ENCODE assay signal across 1 cellular context in genomic region chr1:7784492-7785071, GRCh38.
A peak's percentile ranks its signal among the peaks of the same experiment; 100 is the strongest.
TF ChIP-seq lines count a peak whose summit lies in the region.

No MANE protein-coding gene starts in this region.

TF ChIP-seq in K562, 482 proteins besides CTCF, POLR2A, EP300 and RAD21 (continued from another document and continues in another):
- TF ChIP-seq, protein P1, sequence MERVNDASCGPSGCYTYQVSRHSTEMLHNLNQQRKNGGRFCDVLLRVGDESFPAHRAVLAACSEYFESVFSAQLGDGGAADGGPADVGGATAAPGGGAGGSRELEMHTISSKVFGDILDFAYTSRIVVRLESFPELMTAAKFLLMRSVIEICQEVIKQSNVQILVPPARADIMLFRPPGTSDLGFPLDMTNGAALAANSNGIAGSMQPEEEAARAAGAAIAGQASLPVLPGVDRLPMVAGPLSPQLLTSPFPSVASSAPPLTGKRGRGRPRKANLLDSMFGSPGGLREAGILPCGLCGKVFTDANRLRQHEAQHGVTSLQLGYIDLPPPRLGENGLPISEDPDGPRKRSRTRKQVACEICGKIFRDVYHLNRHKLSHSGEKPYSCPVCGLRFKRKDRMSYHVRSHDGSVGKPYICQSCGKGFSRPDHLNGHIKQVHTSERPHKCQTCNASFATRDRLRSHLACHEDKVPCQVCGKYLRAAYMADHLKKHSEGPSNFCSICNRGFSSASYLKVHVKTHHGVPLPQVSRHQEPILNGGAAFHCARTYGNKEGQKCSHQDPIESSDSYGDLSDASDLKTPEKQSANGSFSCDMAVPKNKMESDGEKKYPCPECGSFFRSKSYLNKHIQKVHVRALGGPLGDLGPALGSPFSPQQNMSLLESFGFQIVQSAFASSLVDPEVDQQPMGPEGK (CRISPR knock-in tag; IDR thresholded peaks at IDR 0.05; ENCODE audit: borderline replicate concordance) = 0 out of 2 replicates have a peak, but pooled peaks have one; percentile 23
- TF ChIP-seq ZBED1 (IDR thresholded peaks at IDR 0.05) (no peak), ZNF785 (CRISPR knock-in tag; IDR thresholded peaks at IDR 0.05) (no peak), ZNF707 (CRISPR knock-in tag; conservative IDR thresholded peaks at IDR 0.05) (no peak), GTF2B (IDR thresholded peaks at IDR 0.05; ENCODE audit: extremely low read depth, insufficient read length) (no peak), ZBTB17 (CRISPR knock-in tag; IDR thresholded peaks at IDR 0.05) (no peak), ZKSCAN8 (CRISPR knock-in tag; IDR thresholded peaks at IDR 0.05) (no peak), ZNF174 (CRISPR knock-in tag; IDR thresholded peaks at IDR 0.05) (no peak), GTF2E2 (tag; IDR thresholded peaks at IDR 0.05) (no peak), BRCA1 (IDR thresholded peaks at IDR 0.05) (no peak), BRCA1 (CRISPR knock-in tag; IDR thresholded peaks at IDR 0.05) (no peak), ZNF592 (IDR thresholded peaks at IDR 0.05) (0 out of 2 replicates have a peak, but pooled peaks have one; percentile 9), HNRNPL (IDR thresholded peaks at IDR 0.05; ENCODE audit: low read depth, low read length) (no peak), IFI16 (CRISPR knock-in tag; IDR thresholded peaks at IDR 0.05) (no peak), FIP1L1 (IDR thresholded peaks at IDR 0.05; ENCODE audit: low read depth, low read length, poor library complexity, severe bottlenecking) (peak; percentile 40), PCBP2 (IDR thresholded peaks at IDR 0.05; ENCODE audit: low read depth, low read length, poor library complexity, severe bottlenecking) (no peak), NBN (IDR thresholded peaks at IDR 0.05; ENCODE audit: low read depth) (no peak), E4F1 (CRISPR knock-in tag; IDR thresholded peaks at IDR 0.05; ENCODE audit: borderline replicate concordance) (no peak), HOXB6 (CRISPR knock-in tag; IDR thresholded peaks at IDR 0.05; ENCODE audit: borderline replicate concordance) (no peak), HBP1 (CRISPR knock-in tag; IDR thresholded peaks at IDR 0.05) (no peak), BMI1 (IDR thresholded peaks at IDR 0.05; ENCODE audit: low read length) (no peak), CBX3 (IDR thresholded peaks at IDR 0.05; ENCODE audit: borderline replicate concordance in 1 of 2, low read length in 2 of 2) (peak in 1 of 2 experiments; percentile 64; a peak in 1 of 3 replicates), SREBF2 (CRISPR knock-in tag; IDR thresholded peaks at IDR 0.05) (no peak)
- TF ChIP-seq, protein P2, sequence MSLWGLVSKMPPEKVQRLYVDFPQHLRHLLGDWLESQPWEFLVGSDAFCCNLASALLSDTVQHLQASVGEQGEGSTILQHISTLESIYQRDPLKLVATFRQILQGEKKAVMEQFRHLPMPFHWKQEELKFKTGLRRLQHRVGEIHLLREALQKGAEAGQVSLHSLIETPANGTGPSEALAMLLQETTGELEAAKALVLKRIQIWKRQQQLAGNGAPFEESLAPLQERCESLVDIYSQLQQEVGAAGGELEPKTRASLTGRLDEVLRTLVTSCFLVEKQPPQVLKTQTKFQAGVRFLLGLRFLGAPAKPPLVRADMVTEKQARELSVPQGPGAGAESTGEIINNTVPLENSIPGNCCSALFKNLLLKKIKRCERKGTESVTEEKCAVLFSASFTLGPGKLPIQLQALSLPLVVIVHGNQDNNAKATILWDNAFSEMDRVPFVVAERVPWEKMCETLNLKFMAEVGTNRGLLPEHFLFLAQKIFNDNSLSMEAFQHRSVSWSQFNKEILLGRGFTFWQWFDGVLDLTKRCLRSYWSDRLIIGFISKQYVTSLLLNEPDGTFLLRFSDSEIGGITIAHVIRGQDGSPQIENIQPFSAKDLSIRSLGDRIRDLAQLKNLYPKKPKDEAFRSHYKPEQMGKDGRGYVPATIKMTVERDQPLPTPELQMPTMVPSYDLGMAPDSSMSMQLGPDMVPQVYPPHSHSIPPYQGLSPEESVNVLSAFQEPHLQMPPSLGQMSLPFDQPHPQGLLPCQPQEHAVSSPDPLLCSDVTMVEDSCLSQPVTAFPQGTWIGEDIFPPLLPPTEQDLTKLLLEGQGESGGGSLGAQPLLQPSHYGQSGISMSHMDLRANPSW (CRISPR knock-in tag; IDR thresholded peaks at IDR 0.05) = 0 out of 2 replicates have a peak, but pooled peaks have one; percentile 38
- TF ChIP-seq, protein P3, sequence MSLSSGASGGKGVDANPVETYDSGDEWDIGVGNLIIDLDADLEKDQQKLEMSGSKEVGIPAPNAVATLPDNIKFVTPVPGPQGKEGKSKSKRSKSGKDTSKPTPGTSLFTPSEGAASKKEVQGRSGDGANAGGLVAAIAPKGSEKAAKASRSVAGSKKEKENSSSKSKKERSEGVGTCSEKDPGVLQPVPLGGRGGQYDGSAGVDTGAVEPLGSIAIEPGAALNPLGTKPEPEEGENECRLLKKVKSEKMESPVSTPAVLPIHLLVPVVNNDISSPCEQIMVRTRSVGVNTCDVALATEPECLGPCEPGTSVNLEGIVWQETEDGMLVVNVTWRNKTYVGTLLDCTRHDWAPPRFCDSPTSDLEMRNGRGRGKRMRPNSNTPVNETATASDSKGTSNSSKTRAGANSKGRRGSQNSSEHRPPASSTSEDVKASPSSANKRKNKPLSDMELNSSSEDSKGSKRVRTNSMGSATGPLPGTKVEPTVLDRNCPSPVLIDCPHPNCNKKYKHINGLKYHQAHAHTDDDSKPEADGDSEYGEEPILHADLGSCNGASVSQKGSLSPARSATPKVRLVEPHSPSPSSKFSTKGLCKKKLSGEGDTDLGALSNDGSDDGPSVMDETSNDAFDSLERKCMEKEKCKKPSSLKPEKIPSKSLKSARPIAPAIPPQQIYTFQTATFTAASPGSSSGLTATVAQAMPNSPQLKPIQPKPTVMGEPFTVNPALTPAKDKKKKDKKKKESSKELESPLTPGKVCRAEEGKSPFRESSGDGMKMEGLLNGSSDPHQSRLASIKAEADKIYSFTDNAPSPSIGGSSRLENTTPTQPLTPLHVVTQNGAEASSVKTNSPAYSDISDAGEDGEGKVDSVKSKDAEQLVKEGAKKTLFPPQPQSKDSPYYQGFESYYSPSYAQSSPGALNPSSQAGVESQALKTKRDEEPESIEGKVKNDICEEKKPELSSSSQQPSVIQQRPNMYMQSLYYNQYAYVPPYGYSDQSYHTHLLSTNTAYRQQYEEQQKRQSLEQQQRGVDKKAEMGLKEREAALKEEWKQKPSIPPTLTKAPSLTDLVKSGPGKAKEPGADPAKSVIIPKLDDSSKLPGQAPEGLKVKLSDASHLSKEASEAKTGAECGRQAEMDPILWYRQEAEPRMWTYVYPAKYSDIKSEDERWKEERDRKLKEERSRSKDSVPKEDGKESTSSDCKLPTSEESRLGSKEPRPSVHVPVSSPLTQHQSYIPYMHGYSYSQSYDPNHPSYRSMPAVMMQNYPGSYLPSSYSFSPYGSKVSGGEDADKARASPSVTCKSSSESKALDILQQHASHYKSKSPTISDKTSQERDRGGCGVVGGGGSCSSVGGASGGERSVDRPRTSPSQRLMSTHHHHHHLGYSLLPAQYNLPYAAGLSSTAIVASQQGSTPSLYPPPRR (CRISPR knock-in tag; IDR thresholded peaks at IDR 0.05; ENCODE audit: borderline replicate concordance) = no peak
- TF ChIP-seq, protein P4, sequence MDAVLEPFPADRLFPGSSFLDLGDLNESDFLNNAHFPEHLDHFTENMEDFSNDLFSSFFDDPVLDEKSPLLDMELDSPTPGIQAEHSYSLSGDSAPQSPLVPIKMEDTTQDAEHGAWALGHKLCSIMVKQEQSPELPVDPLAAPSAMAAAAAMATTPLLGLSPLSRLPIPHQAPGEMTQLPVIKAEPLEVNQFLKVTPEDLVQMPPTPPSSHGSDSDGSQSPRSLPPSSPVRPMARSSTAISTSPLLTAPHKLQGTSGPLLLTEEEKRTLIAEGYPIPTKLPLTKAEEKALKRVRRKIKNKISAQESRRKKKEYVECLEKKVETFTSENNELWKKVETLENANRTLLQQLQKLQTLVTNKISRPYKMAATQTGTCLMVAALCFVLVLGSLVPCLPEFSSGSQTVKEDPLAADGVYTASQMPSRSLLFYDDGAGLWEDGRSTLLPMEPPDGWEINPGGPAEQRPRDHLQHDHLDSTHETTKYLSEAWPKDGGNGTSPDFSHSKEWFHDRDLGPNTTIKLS (IDR thresholded peaks at IDR 0.05; ENCODE audit: borderline replicate concordance, low read depth) = no peak; the same call in 1 of the 2 replicates
- TF ChIP-seq, protein P5, sequence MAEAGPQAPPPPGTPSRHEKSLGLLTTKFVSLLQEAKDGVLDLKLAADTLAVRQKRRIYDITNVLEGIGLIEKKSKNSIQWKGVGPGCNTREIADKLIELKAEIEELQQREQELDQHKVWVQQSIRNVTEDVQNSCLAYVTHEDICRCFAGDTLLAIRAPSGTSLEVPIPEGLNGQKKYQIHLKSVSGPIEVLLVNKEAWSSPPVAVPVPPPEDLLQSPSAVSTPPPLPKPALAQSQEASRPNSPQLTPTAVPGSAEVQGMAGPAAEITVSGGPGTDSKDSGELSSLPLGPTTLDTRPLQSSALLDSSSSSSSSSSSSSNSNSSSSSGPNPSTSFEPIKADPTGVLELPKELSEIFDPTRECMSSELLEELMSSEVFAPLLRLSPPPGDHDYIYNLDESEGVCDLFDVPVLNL (CRISPR knock-in tag; IDR thresholded peaks at IDR 0.05; ENCODE audit: low read depth) = no peak
- TF ChIP-seq, protein P6, sequence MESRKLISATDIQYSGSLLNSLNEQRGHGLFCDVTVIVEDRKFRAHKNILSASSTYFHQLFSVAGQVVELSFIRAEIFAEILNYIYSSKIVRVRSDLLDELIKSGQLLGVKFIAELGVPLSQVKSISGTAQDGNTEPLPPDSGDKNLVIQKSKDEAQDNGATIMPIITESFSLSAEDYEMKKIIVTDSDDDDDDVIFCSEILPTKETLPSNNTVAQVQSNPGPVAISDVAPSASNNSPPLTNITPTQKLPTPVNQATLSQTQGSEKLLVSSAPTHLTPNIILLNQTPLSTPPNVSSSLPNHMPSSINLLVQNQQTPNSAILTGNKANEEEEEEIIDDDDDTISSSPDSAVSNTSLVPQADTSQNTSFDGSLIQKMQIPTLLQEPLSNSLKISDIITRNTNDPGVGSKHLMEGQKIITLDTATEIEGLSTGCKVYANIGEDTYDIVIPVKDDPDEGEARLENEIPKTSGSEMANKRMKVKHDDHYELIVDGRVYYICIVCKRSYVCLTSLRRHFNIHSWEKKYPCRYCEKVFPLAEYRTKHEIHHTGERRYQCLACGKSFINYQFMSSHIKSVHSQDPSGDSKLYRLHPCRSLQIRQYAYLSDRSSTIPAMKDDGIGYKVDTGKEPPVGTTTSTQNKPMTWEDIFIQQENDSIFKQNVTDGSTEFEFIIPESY (CRISPR knock-in tag; IDR thresholded peaks at IDR 0.05) = peak; percentile 14; the same call in 1 of the 2 replicates
